Comparison of ENCODE assay signal across 19 cellular contexts in genomic region chr11:121958978-121959340, GRCh38.
DNase-seq lines count a peak whose midpoint lies in the region; ATAC-seq and TF ChIP-seq lines count a peak whose summit lies in the region.
"Had no signal": no experiment of that assay in that cellular context is flagged by ENCODE, and none has a peak within 500 bp of the region (broad histone marks: within the 10 kb centered on the region; RNA-seq: fewer than 3 reads in every experiment).

No MANE protein-coding gene starts in this region.

- H2BK5ac ChIP-seq in IMR-90 (ENCODE audit: low read depth, low read length, poor library complexity, severe bottlenecking): no peak overlapping the region

- no peak for TF ChIP-seq CTCF in IMR-90 (conservative IDR thresholded peaks at IDR 0.05; ENCODE audit: low read depth, low read length)
- TF ChIP-seq CTCF in epithelial cell of esophagus (IDR thresholded peaks at IDR 0.05; ENCODE audit: insufficient read depth, low read depth, low read length, missing control alignments): no peak

- 0 out of 3 replicates have a peak overlapping the region, but pooled peaks have one; percentile 1 for H2BK15ac ChIP-seq in IMR-90 (ENCODE audit: low read depth, low read length)

- no peaks in the 10 kb centered on the region for H3K79me1 ChIP-seq in IMR-90 (ENCODE audit: low read depth in 1 of 2, low read length in 2 of 2)

- intact Hi-C loops in IMR-90 (cut with micrococcal nuclease): no loop called here

- dilution Hi-C loops in IMR-90 (cut with HindIII; ENCODE audit: low sequenced_read_pairs, unreplicated experiment): no loop called here

- no peaks in the 10 kb centered on the region for H3K9me3 ChIP-seq in IMR-90 (ENCODE audit: control insufficient read depth, insufficient read depth, low read length)
- H3K9me3 ChIP-seq: A549 had no signal

- no peak overlapping the region for H4K5ac ChIP-seq in IMR-90 (ENCODE audit: low read depth, low read length)

- H2BK120ac ChIP-seq in IMR-90 (ENCODE audit: low read depth, low read length): no peak overlapping the region

- no peaks in the 10 kb centered on the region for H3K36me3 ChIP-seq in IMR-90 (ENCODE audit: control insufficient read depth, insufficient read depth, low read length)

- no peak for TF ChIP-seq RAD21 in IMR-90 (IDR thresholded peaks at IDR 0.05; ENCODE audit: low read length)

- H3K9ac ChIP-seq in IMR-90 (ENCODE audit: low read depth, low read length): no peak overlapping the region
- H3K9ac ChIP-seq: KMS-11 had no signal

- H3K4ac ChIP-seq in IMR-90 (ENCODE audit: low read depth, low read length): no peak overlapping the region

- POLR2A ChIA-PET in IMR-90 (lab: Charles Lee; ENCODE audit: unreplicated experiment): no interaction called here

- no peak overlapping the region for H2AK5ac ChIP-seq in IMR-90 (ENCODE audit: low read depth, low read length)

- BruUV-seq in IMR-90 (replicated peaks; lab: Mats Ljungman, UMichigan): no TSS peak

- H3K23ac ChIP-seq in IMR-90 (ENCODE audit: low read depth, low read length): no peak overlapping the region

- DNase-seq in AG08395 (ENCODE audit: low spot score): peak; percentile 33
- DNase-seq in IMR-90: peak; percentile 21
- peak; percentile 40 for DNase-seq in epithelial cell of esophagus (ENCODE audit: low read depth)
- DNase-seq in myocyte (ENCODE audit: low read depth): peak; percentile 9
- DNase-seq in D341Med (ENCODE audit: low spot score): no peak
- DNase-seq in stimulated activated CD4-positive, alpha-beta T cell treated with anti-CD3 and anti-CD28 coated beads, Interleukin-12 subunit alpha, Interleukin-12 subunit beta, amount 100 ng/mL, for 4 hours: no peak
- DNase-seq in H4 (ENCODE audit: low spot score): no peak
- DNase-seq: CD8-positive, alpha-beta T cell; MM.1S; NCI-H1417; NCI-H1930; NCI-H2171 treated with DMSO at 0.1 percent for 48 hours; NCI-H510A; NCI-H82; OCI-M1 had no signal

- TF ChIP-seq POLR2A in IMR-90 (IDR thresholded peaks at IDR 0.05; ENCODE audit: low read depth, low read length): no peak

- H3K18ac ChIP-seq in IMR-90 (ENCODE audit: low read depth, low read length): no peak overlapping the region

- CTCF ChIA-PET in IMR-90 (lab: Yijun Ruan, JAX): interaction anchor here (0.5 to 1.0 kb wide), 2 partner anchors 143 to 236 kb away, joined by 3 to 4 read pairs; no protein-coding TSS in a partner anchor

- in situ Hi-C loops in IMR-90 (cut with MboI; ENCODE audit: low sequenced_read_pairs): no loop called here

- no peak overlapping the region for H3K4me3 ChIP-seq in IMR-90 (ENCODE audit: insufficient read depth, low read depth, low read length)
- H3K4me3 ChIP-seq in epithelial cell of esophagus (ENCODE audit: low read length): no peak overlapping the region
- H3K4me3 ChIP-seq: A549, GM23338 had no signal

- H4K8ac ChIP-seq in IMR-90 (ENCODE audit: low read depth in 2 of 2, low read length in 2 of 2): no peak overlapping the region

- no peak overlapping the region for H2BK20ac ChIP-seq in IMR-90 (ENCODE audit: low read depth, low read length)

- H4K20me1 ChIP-seq in IMR-90 (ENCODE audit: insufficient read depth, low read length): no peaks in the 10 kb centered on the region

- H3K27ac ChIP-seq in IMR-90 (ENCODE audit: insufficient read depth, low read length): no peak overlapping the region
- H3K27ac ChIP-seq: A549, KMS-11 had no signal

- H3K56ac ChIP-seq in IMR-90 (ENCODE audit: extremely low read depth, insufficient read depth, low read length): no peak overlapping the region

- H4K91ac ChIP-seq in IMR-90 (ENCODE audit: insufficient read depth, low read depth, low read length): no peak overlapping the region

- 0 out of 2 replicates have a peak overlapping the region, but pooled peaks have one; percentile 32 for H3K4me2 ChIP-seq in IMR-90 (ENCODE audit: low read depth, low read length)
- H3K4me2 ChIP-seq: A549, GM23338, KMS-11 had no signal

- peaks cover 4% of the 10 kb centered on the region for H3K4me1 ChIP-seq in IMR-90 (ENCODE audit: control insufficient read depth, insufficient read depth, low read length)
- H3K4me1 ChIP-seq: A549 had no signal

- H3K27me3 ChIP-seq in IMR-90 (ENCODE audit: control insufficient read depth, insufficient read depth, low read length): no peaks in the 10 kb centered on the region

- peak overlapping the region; percentile 18 for H2AFZ ChIP-seq in IMR-90 (replicated peaks; ENCODE audit: low read length, poor library complexity)
- H2AFZ ChIP-seq: GM23338 had no signal

- ATAC-seq in IMR-90 (ENCODE audit: low read depth) (peak; percentile 13; the same call in 1 of the 2 replicates), HG03025 (IDR thresholded peaks at IDR 0.05; ENCODE audit: low FRiP score, unreplicated experiment) (no peak)
- ATAC-seq: A549; CD8-positive, alpha-beta T cell; GM23338 had no signal

- WGBS in IMR-90 (ENCODE audit: extremely low coverage in 2 of 2, insufficient read length in 1 of 2), 2 experiments: 38% methylated on average over 6 of the region's 6 CpGs; no CpG with 5 or more reads in 1 of the 2 experiments

- no peak overlapping the region for H2AK9ac ChIP-seq in IMR-90 (replicated peaks; ENCODE audit: low read depth, low read length, poor library complexity)

- H3K14ac ChIP-seq in IMR-90 (replicated peaks; ENCODE audit: low read depth, low read length): peak overlapping the region; percentile 10; the same call in 1 of the 2 replicates

- no peaks in the 10 kb centered on the region; the same call in 1 of the 2 replicates for H3K9me1 ChIP-seq in IMR-90 (ENCODE audit: insufficient read depth, low read length)

TF ChIP-seq in IMR-90, 13 proteins besides CTCF, POLR2A, EP300 and RAD21:
- no peak for TF ChIP-seq MXI1 (IDR thresholded peaks at IDR 0.05; ENCODE audit: borderline replicate concordance, low read depth, low read length)
- TF ChIP-seq FOS (IDR thresholded peaks at IDR 0.05; ENCODE audit: low read depth, low read length): no peak
TF ChIP-seq in IMR-90: peak in this region for 0.

Comparison
In these comparisons a context has a peak if more than half of its experiments do, and no peak if none do; other contexts are left out.
1. DNase-seq: peak in AG08395 (single experiment), IMR-90 (single experiment), epithelial cell of esophagus (single experiment) and myocyte (single experiment); none in D341Med (single experiment), stimulated activated CD4-positive, alpha-beta T cell treated with anti-CD3 and anti-CD28 coated beads, Interleukin-12 subunit alpha, Interleukin-12 subunit beta, amount 100 ng/mL, for 4 hours (single experiment) and H4 (single experiment).